Comparison of ENCODE assay signal across 8 cellular contexts in genomic region chr12:39764944-39765560, GRCh38.
A peak's percentile ranks its signal among the peaks of the same experiment; 100 is the strongest.
DNase-seq lines count a peak whose midpoint lies in the region; ATAC-seq and TF ChIP-seq lines count a peak whose summit lies in the region.

No MANE protein-coding gene starts in this region.

- H3K9me3 ChIP-seq in thoracic aorta, result no peaks in the 10 kb centered on the region

- no peaks in the 10 kb centered on the region for H3K4me1 ChIP-seq in thoracic aorta (ENCODE audit: control insufficient read depth in 1 of 2, low read depth in 2 of 2)

- TF ChIP-seq CTCF in thoracic aorta (IDR thresholded peaks at IDR 0.05), result peak; percentile 55

- no peak overlapping the region for H3K4me3 Mint-ChIP-seq in activated T-cell treated with anti-CD3 and anti-CD28 coated beads, Interleukin-2, amount 50 U/mL, for 72 hours
- no peak overlapping the region for H3K4me3 Mint-ChIP-seq in activated T-cell treated with anti-CD3 and anti-CD28 coated beads, Interleukin-2, amount 50 U/mL, for 24 hours
- no peak overlapping the region for H3K4me3 Mint-ChIP-seq in immature natural killer cell

- no peak overlapping the region for H3K27ac ChIP-seq in thoracic aorta

- H3K27me3 Mint-ChIP-seq in activated T-cell treated with anti-CD3 and anti-CD28 coated beads, Interleukin-2, amount 50 U/mL, for 72 hours (ENCODE audit: low read depth), result no peaks in the 10 kb centered on the region
- H3K27me3 Mint-ChIP-seq in activated T-cell treated with anti-CD3 and anti-CD28 coated beads, Interleukin-2, amount 50 U/mL, for 24 hours, result no peaks in the 10 kb centered on the region
- no peaks in the 10 kb centered on the region for H3K27me3 Mint-ChIP-seq in immature natural killer cell (ENCODE audit: low read depth in 3 of 3)

- H3K4me3 ChIP-seq in thoracic aorta, result no peak overlapping the region

- no peaks in the 10 kb centered on the region for H3K27me3 ChIP-seq in thoracic aorta (replicated peaks; ENCODE audit: insufficient read depth)

- no peak overlapping the region for H3K27ac Mint-ChIP-seq in activated T-cell treated with anti-CD3 and anti-CD28 coated beads, Interleukin-2, amount 50 U/mL, for 72 hours
- no peak overlapping the region for H3K27ac Mint-ChIP-seq in activated T-cell treated with anti-CD3 and anti-CD28 coated beads, Interleukin-2, amount 50 U/mL, for 24 hours
- no peak overlapping the region for H3K27ac Mint-ChIP-seq in immature natural killer cell

- H3K4me1 Mint-ChIP-seq in activated T-cell treated with anti-CD3 and anti-CD28 coated beads, Interleukin-2, amount 50 U/mL, for 72 hours (ENCODE audit: low read depth), result no peaks in the 10 kb centered on the region
- H3K4me1 Mint-ChIP-seq in activated T-cell treated with anti-CD3 and anti-CD28 coated beads, Interleukin-2, amount 50 U/mL, for 24 hours (ENCODE audit: low read depth), result no peaks in the 10 kb centered on the region
- H3K4me1 Mint-ChIP-seq in immature natural killer cell, result no peaks in the 10 kb centered on the region

- no peak for DNase-seq in activated T-cell treated with anti-CD3 and anti-CD28 coated beads, Interleukin-2, amount 50 U/mL, for 72 hours
- no peak for DNase-seq in activated T-cell treated with anti-CD3 and anti-CD28 coated beads, Interleukin-2, amount 50 U/mL, for 24 hours
- DNase-seq in HCEC 1CT (peak; percentile 47), NCI-H1694 treated with DMSO at 0.1 percent for 48 hours (lab: John Stamatoyannopoulos, UW) (peak; percentile 42), astrocyte of the hippocampus (ENCODE audit: low read depth, low spot score) (peak; percentile 58), immature natural killer cell (peak in 2 of 3 donors; percentile 1 to 10), thoracic aorta (ENCODE audit: low spot score) (no peak)
- no peak for DNase-seq in activated T-cell treated with anti-CD3 and anti-CD28 coated beads, Interleukin-2, amount 50 U/mL, for 1 hour

- H3K9me3 Mint-ChIP-seq in activated T-cell treated with anti-CD3 and anti-CD28 coated beads, Interleukin-2, amount 50 U/mL, for 72 hours, result peaks cover 0 to 4% of the 10 kb centered on the region in 2 donors
- no peaks in the 10 kb centered on the region for H3K9me3 Mint-ChIP-seq in activated T-cell treated with anti-CD3 and anti-CD28 coated beads, Interleukin-2, amount 50 U/mL, for 24 hours
- H3K9me3 Mint-ChIP-seq in immature natural killer cell, result no peaks in the 10 kb centered on the region

- no peaks in the 10 kb centered on the region for H3K36me3 Mint-ChIP-seq in activated T-cell treated with anti-CD3 and anti-CD28 coated beads, Interleukin-2, amount 50 U/mL, for 72 hours (ENCODE audit: insufficient read depth in 2 of 2)
- no peaks in the 10 kb centered on the region for H3K36me3 Mint-ChIP-seq in activated T-cell treated with anti-CD3 and anti-CD28 coated beads, Interleukin-2, amount 50 U/mL, for 24 hours (ENCODE audit: low read depth)
- peaks cover 0 to 15% (median under 1%) of the 10 kb centered on the region in 3 donors for H3K36me3 Mint-ChIP-seq in immature natural killer cell

- peak; percentile 43 to 49 for ATAC-seq in activated T-cell treated with anti-CD3 and anti-CD28 coated beads, Interleukin-2, amount 50 U/mL, for 72 hours (replicated peaks in 1 of 2)
- no peak for ATAC-seq in thoracic aorta (ENCODE audit: insufficient number of reproducible peaks, low FRiP score, low read depth)

- H3K36me3 ChIP-seq in thoracic aorta, result no peaks in the 10 kb centered on the region

Comparison
In these comparisons a context has a peak if more than half of its experiments do, and no peak if none do; other contexts are left out.
1. DNase-seq: peak in HCEC 1CT (single experiment), NCI-H1694 treated with DMSO at 0.1 percent for 48 hours (single experiment), astrocyte of the hippocampus (single experiment) and immature natural killer cell (2 of 3); none in activated T-cell treated with anti-CD3 and anti-CD28 coated beads, Interleukin-2, amount 50 U/mL, for 72 hours (0 of 2), activated T-cell treated with anti-CD3 and anti-CD28 coated beads, Interleukin-2, amount 50 U/mL, for 24 hours (single experiment), thoracic aorta (single experiment) and activated T-cell treated with anti-CD3 and anti-CD28 coated beads, Interleukin-2, amount 50 U/mL, for 1 hour (single experiment).